ENCODE assay signal across 8 cellular contexts in the genomic region with DNA sequence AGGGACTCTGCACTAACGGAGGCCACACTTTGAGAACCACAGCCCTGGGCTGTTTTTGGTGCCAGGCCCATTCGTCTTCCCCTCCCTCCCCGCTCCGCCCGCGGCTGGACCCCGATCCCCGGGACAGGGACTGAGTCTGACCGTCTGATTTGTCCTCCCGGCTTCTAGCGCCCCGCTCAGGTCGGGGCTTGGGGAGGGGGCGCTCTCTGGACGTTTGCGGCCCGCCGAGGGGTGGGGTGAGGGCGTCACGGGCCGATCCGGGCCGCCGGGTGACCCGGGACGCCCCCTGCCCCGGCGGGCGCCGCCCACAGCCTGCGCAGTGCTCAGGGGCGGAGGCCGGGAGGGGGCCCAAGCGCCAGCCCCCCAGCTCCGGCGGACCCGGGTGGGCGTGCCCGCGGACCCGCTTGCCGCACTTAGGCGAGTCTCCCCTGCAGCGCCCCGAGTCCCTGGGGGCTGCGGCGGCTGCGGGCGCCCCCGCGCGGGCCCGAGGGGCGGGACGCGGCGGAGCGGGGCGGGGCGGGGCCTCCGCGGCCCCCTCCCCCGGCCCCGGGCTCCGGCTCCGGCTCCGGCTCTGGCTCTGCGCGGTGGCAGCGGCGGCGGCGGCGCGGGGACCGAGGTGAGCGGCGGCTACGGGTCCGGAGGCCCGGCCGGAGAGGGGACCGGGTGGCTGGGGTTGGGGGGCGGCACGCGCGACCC. TPM values are rescaled to one million over a fixed set of nuclear protein-coding genes. Genes with fewer than 3 reads are reported as not detected.
DNase-seq lines count a peak whose midpoint lies in the region; ATAC-seq and TF ChIP-seq lines count a peak whose summit lies in the region.

No MANE protein-coding gene starts in this region.

- DNase-seq in NCI-H2171 (lab: John Stamatoyannopoulos, UW) = peak; percentile 36
- no peak for DNase-seq in NCI-H2171 treated with DMSO at 0.1 percent for 48 hours (lab: John Stamatoyannopoulos, UW)
- peak; percentile 68 for DNase-seq in activated gamma-delta T cell (lab: John Stamatoyannopoulos, UW)
- peak; percentile 69 for DNase-seq in hepatocyte (ENCODE audit: low spot score)
- no peak for DNase-seq in skeletal muscle cell (ENCODE audit: low read depth)
- DNase-seq in hepatic stellate cell (ENCODE audit: low spot score) = no peak

- peak overlapping the region; percentile 50 for H2AFZ ChIP-seq in hepatocyte

- no peaks in the 10 kb centered on the region for H3K27me3 ChIP-seq in hepatocyte

- H4K20me1 ChIP-seq in hepatocyte (ENCODE audit: insufficient read depth, poor library complexity, severe bottlenecking) = no peaks in the 10 kb centered on the region

- H3K9me2 ChIP-seq in hepatocyte (replicated peaks; ENCODE audit: insufficient read depth) = no peaks in the 10 kb centered on the region

- H3K4me3 ChIP-seq in hepatocyte = peak overlapping the region; percentile 70
- H3K4me3 ChIP-seq in skeletal muscle cell (ENCODE audit: low read depth, low read length) = peak overlapping the region; percentile 32

- ATAC-seq in HG02885 (IDR thresholded peaks at IDR 0.05; ENCODE audit: poor library complexity, unreplicated experiment) (no peak), GM21825 (IDR thresholded peaks at IDR 0.05; ENCODE audit: unreplicated experiment) (no peak)

- WGBS in hepatocyte (ENCODE audit: low lambda C conversion rate, missing lambda C conversion rate) = 2% methylated on average over 21 of the region's 87 CpGs

- H3K4me2 ChIP-seq in hepatocyte = peak overlapping the region; percentile 94

- H3K79me2 ChIP-seq in hepatocyte = peaks cover 35% of the 10 kb centered on the region

- peaks cover 26% of the 10 kb centered on the region for H3K4me1 ChIP-seq in hepatocyte (ENCODE audit: insufficient read depth)

- H3K9me3 ChIP-seq in hepatocyte (ENCODE audit: low read depth) = no peaks in the 10 kb centered on the region

- peak overlapping the region; percentile 88 for H3K27ac ChIP-seq in hepatocyte

- TF ChIP-seq CTCF in hepatocyte (IDR thresholded peaks at IDR 0.05; ENCODE audit: poor library complexity) = no peak

- no peaks in the 10 kb centered on the region for H3K36me3 ChIP-seq in hepatocyte (replicated peaks; ENCODE audit: insufficient read depth, low read depth)

RNA-seq across cellular contexts. Expression of a gene that starts 33.7 kb away (rescaled TPM):
- 44.2 and 65.1 TPM in 2 replicates for total RNA-seq in hepatocyte
- polyA plus RNA-seq in hepatocyte = 84.9 and 91.2 TPM in 2 replicates

Comparison
In these comparisons a context has a peak if more than half of its experiments do, and no peak if none do; other contexts are left out.
1. DNase-seq: peak in NCI-H2171 (single experiment), activated gamma-delta T cell (single experiment) and hepatocyte (single experiment); none in NCI-H2171 treated with DMSO at 0.1 percent for 48 hours (single experiment), skeletal muscle cell (single experiment) and hepatic stellate cell (single experiment).